19 cellular contexts compared by ENCODE assay signal in the genomic region with DNA sequence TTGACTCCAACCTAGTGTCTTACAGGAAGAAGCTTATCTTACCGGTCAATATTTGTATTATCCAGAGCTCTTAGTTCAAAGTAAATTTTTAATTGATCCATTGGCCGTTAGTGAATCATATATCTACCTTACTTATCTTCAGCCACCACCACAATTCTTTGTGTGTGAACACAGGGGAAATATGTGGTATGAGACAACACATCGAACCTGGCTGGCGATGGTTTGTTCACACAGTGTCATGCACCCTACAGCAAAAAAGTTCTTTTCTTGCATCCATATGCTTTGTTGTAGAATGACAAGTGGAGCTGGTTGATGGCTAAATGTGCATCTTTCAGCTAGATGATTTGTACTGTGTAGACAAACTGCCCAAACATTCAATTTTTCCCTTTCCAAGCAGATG.
"Had no signal": no experiment of that assay in that cellular context is flagged by ENCODE, and none has a peak within 500 bp of the region (broad histone marks: within the 10 kb centered on the region; RNA-seq: fewer than 3 reads in every experiment).

No MANE protein-coding gene starts in this region.

- H3K4me3 Mint-ChIP-seq: activated CD4-positive, alpha-beta T cell treated with anti-CD3 and anti-CD28 coated beads, Interleukin-2, amount 10 ng/mL, durations not matched to agents 7 days and 5 days; dendritic cell treated with granulocyte-macrophage colony-stimulating factor and Interleukin-4, amounts not matched to agents 40 ng/mL and 50 ng/mL, for 4 days; WTC11 had no signal

- DNase-seq: activated CD4-positive, alpha-beta T cell treated with anti-CD3 and anti-CD28 coated beads, Interleukin-2, amount 10 ng/mL, durations not matched to agents 7 days and 5 days; cerebellar nuclear complex; effector CD8-positive, alpha-beta T cell; gastrocnemius medialis; head of caudate nucleus; kidney; left lung; midbrain; pancreas; sigmoid colon; stimulated activated naive CD8-positive, alpha-beta T cell treated with anti-CD3 and anti-CD28 coated beads, Interleukin-15, Interleukin-2, amounts not matched to agents 100 U/mL and 50 U/mL, for 24 hours; substantia nigra; tibial artery had no signal

- H3K27me3 Mint-ChIP-seq: activated CD4-positive, alpha-beta T cell treated with anti-CD3 and anti-CD28 coated beads, Interleukin-2, amount 10 ng/mL, durations not matched to agents 7 days and 5 days; activated naive CD4-positive, alpha-beta T cell treated with anti-CD3 and anti-CD28 coated beads, Interleukin-2, amount 50 U/mL, for 24 hours; dendritic cell treated with granulocyte-macrophage colony-stimulating factor and Interleukin-4, amounts not matched to agents 40 ng/mL and 50 ng/mL, for 4 days had no signal

- H3K4me3 ChIP-seq: gastrocnemius medialis, left lung, pancreas, sigmoid colon, tibial artery had no signal

- H3K9me3 ChIP-seq: gastrocnemius medialis, left lung, pancreas, sigmoid colon, tibial artery had no signal

- ATAC-seq: esophagus mucosa; gastrocnemius medialis; left lung; pancreas; stimulated activated naive CD8-positive, alpha-beta T cell treated with anti-CD3 and anti-CD28 coated beads, Interleukin-15, Interleukin-2, amounts not matched to agents 100 U/mL and 50 U/mL, for 24 hours; WTC11 had no signal

- H3K27ac Mint-ChIP-seq: activated CD4-positive, alpha-beta T cell treated with anti-CD3 and anti-CD28 coated beads, Interleukin-2, amount 10 ng/mL, durations not matched to agents 7 days and 5 days; dendritic cell treated with granulocyte-macrophage colony-stimulating factor and Interleukin-4, amounts not matched to agents 40 ng/mL and 50 ng/mL, for 4 days; WTC11 had no signal

- H3K36me3 Mint-ChIP-seq: WTC11 had no signal

- H3K27me3 ChIP-seq: gastrocnemius medialis, left lung, pancreas, sigmoid colon, tibial artery had no signal

- FAIRE-seq: bronchial epithelial cell, kidney, pancreas, TTC549 had no signal

- H3K36me3 ChIP-seq: gastrocnemius medialis, left lung, pancreas, sigmoid colon, tibial artery had no signal

- H3K27ac ChIP-seq: gastrocnemius medialis, left lung, pancreas, sigmoid colon, tibial artery had no signal

- H3K9me3 Mint-ChIP-seq: activated naive CD4-positive, alpha-beta T cell treated with anti-CD3 and anti-CD28 coated beads, Interleukin-2, amount 50 U/mL, for 24 hours; dendritic cell treated with granulocyte-macrophage colony-stimulating factor and Interleukin-4, amounts not matched to agents 40 ng/mL and 50 ng/mL, for 4 days; WTC11 had no signal
